ENCODE assay signal across 1 cellular context in the genomic region with DNA sequence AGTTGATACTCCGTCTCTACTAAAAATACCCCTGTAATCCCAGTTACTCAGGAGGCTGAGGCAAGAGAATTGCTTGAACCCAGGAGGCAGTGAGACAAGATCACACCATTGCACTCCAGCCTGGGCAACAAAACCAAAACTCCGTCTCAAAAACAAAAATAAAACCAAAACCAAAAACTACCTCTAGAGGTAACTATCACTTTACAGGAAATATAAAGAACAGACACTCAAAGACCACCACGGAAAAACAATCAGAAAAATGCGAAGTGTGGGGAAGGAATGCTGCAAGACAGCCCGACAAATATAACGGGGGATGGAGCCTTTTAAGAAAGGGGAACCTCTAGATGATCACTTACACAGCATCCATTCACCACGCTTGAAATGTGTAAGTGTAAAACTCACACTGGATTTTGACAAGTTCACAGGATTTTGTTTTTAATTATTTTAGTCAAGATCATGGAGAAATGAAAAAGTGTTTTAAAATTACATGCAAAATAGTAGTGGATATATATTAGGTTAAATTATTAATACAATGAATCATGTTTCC.
TF ChIP-seq lines count a peak whose summit lies in the region.

No MANE protein-coding gene starts in this region.

TF ChIP-seq in HepG2, 621 proteins besides CTCF, POLR2A, EP300 and RAD21:
- no peak for TF ChIP-seq MIXL1 (CRISPR knock-in tag; IDR thresholded peaks at IDR 0.05)
- 0 out of 2 replicates have a peak, but pooled peaks have one; percentile 11 for TF ChIP-seq SAP130 (CRISPR knock-in tag; IDR thresholded peaks at IDR 0.05; ENCODE audit: low read depth)
- no peak for TF ChIP-seq FOXJ3 (CRISPR knock-in tag; IDR thresholded peaks at IDR 0.05; ENCODE audit: borderline replicate concordance)
